ENCODE assay signal across 1 cellular context in genomic region chr20:21136015-21136732, GRCh38.
TF ChIP-seq lines count a peak whose summit lies in the region.

No MANE protein-coding gene starts in this region.

TF ChIP-seq in HepG2, 621 proteins besides CTCF, POLR2A, EP300 and RAD21:
- TF ChIP-seq MAFK (conservative IDR thresholded peaks at IDR 0.05 in 1 of 2, IDR thresholded peaks at IDR 0.05 in 1 of 2; ENCODE audit: low read length in 2 of 2): no peak
- TF ChIP-seq ZNF775 (CRISPR knock-in tag; IDR thresholded peaks at IDR 0.05; ENCODE audit: borderline replicate concordance): no peak
- no peak for TF ChIP-seq FOXO4 (CRISPR knock-in tag; conservative IDR thresholded peaks at IDR 0.05)
- TF ChIP-seq ZIK1 (CRISPR knock-in tag; IDR thresholded peaks at IDR 0.05; ENCODE audit: borderline replicate concordance, low read depth): no peak
- TF ChIP-seq, protein P1, sequence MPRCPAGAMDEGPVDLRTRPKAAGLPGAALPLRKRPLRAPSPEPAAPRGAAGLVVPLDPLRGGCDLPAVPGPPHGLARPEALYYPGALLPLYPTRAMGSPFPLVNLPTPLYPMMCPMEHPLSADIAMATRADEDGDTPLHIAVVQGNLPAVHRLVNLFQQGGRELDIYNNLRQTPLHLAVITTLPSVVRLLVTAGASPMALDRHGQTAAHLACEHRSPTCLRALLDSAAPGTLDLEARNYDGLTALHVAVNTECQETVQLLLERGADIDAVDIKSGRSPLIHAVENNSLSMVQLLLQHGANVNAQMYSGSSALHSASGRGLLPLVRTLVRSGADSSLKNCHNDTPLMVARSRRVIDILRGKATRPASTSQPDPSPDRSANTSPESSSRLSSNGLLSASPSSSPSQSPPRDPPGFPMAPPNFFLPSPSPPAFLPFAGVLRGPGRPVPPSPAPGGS (CRISPR knock-in tag; IDR thresholded peaks at IDR 0.05): no peak
- TF ChIP-seq XRCC5 (optimal IDR thresholded peaks at IDR 0.05; ENCODE audit: low read length): no peak
- no peak for TF ChIP-seq ZNF703 (CRISPR knock-in tag; IDR thresholded peaks at IDR 0.05; ENCODE audit: borderline replicate concordance)
